Comparison of ENCODE assay signal across 21 cellular contexts in genomic region chr10:66927271-66927950, GRCh38. TPM values are rescaled to one million over a fixed set of nuclear protein-coding genes. Genes with fewer than 3 reads are reported as not detected.
A peak's percentile ranks its signal among the peaks of the same experiment; 100 is the strongest.
DNase-seq lines count a peak whose midpoint lies in the region; ATAC-seq and TF ChIP-seq lines count a peak whose summit lies in the region.
"Had no signal": no experiment of that assay in that cellular context is flagged by ENCODE, and none has a peak within 500 bp of the region (broad histone marks: within the 10 kb centered on the region; RNA-seq: fewer than 3 reads in every experiment).

No MANE protein-coding gene starts in this region.

- H4K8ac ChIP-seq in neuronal stem cell (ENCODE audit: low read depth, low read length): no peak overlapping the region

- no peak overlapping the region for H4K91ac ChIP-seq in neuronal stem cell (ENCODE audit: low read depth, low read length, poor library complexity)

- H3K27ac ChIP-seq in angular gyrus (ENCODE audit: low read depth, low read length): peak overlapping the region; percentile 80
- H3K27ac ChIP-seq in hepatocyte: no peak overlapping the region
- H3K27ac ChIP-seq in neuronal stem cell (replicated peaks; ENCODE audit: low read length): no peak overlapping the region
- H3K27ac ChIP-seq: gastroesophageal sphincter, KMS-11 had no signal

- H2AK5ac ChIP-seq in neuronal stem cell (ENCODE audit: low read depth, low read length): no peak overlapping the region

- no peak overlapping the region for H2BK120ac ChIP-seq in neuronal stem cell (ENCODE audit: low read depth, low read length)

- H2AFZ ChIP-seq in hepatocyte (no peak overlapping the region), neuronal stem cell (ENCODE audit: low read length) (peak overlapping the region; percentile 74)

- no peak overlapping the region for H3K23ac ChIP-seq in neuronal stem cell (ENCODE audit: low read depth, low read length, poor library complexity)

- H3K9me2 ChIP-seq in hepatocyte (replicated peaks; ENCODE audit: insufficient read depth): no peaks in the 10 kb centered on the region

- H3K79me2 ChIP-seq in hepatocyte: no peaks in the 10 kb centered on the region

- H3K9ac ChIP-seq in neuronal stem cell (ENCODE audit: low read depth, low read length, poor library complexity): no peak overlapping the region
- H3K9ac ChIP-seq: KMS-11 had no signal

- H2BK12ac ChIP-seq in neuronal stem cell (ENCODE audit: low read length): no peak overlapping the region

- peak overlapping the region; percentile 77 for H2BK15ac ChIP-seq in neuronal stem cell (ENCODE audit: low read length)

- peak overlapping the region; percentile 74 for H3K4me2 ChIP-seq in hepatocyte
- H3K4me2 ChIP-seq in neuronal stem cell (ENCODE audit: insufficient read depth, low read length, poor library complexity, severe bottlenecking): no peak overlapping the region
- H3K4me2 ChIP-seq: KMS-11 had no signal

- no peak for TF ChIP-seq CTCF in hepatocyte (IDR thresholded peaks at IDR 0.05; ENCODE audit: poor library complexity)

- DNase-seq in Ammon's horn (ENCODE audit: low spot score) (peak; percentile 47), hepatocyte (ENCODE audit: low spot score) (no peak), neuronal stem cell (ENCODE audit: low spot score) (no peak), germinal center (ENCODE audit: low spot score) (no peak), MV-4-11 (lab: John Stamatoyannopoulos, UW) (no peak)
- DNase-seq: CD4-positive, CD25-positive, alpha-beta regulatory T cell; kidney; NCI-H226; SHP77; stimulated activated naive CD4-positive, alpha-beta T cell treated with Interleukin-2 at 50 U/mL for 16 hours; T-helper 17 cell had no signal

- TF ChIP-seq POLR2A in GM18505 (IDR thresholded peaks at IDR 0.05; ENCODE audit: borderline replicate concordance, extremely low read depth, insufficient read depth, insufficient read length): no peak

- H3K27me3 ChIP-seq in hepatocyte (peaks cover 22% of the 10 kb centered on the region), neuronal stem cell (ENCODE audit: control insufficient read depth in 3 of 3, insufficient read depth in 3 of 3, low read depth in 1 of 3, low read length in 3 of 3) (peaks cover 0 to 9% (median 0%) of the 10 kb centered on the region in 3 experiments)

- no peak overlapping the region for H3K18ac ChIP-seq in neuronal stem cell (ENCODE audit: low read length)

- 92% methylated on average over 11 of the region's 11 CpGs for WGBS in hepatocyte (ENCODE audit: low lambda C conversion rate, missing lambda C conversion rate)
- WGBS in neuronal stem cell (ENCODE audit: extremely low coverage in 2 of 2, insufficient read length in 2 of 2, insufficient replicate concordance in 1 of 2), 2 donors: no CpG with 5 or more reads among the region's 11 CpGs

- H3K4me1 ChIP-seq in hepatocyte (ENCODE audit: insufficient read depth) (no peaks in the 10 kb centered on the region), neuronal stem cell (ENCODE audit: control insufficient read depth in 2 of 2, insufficient read depth in 1 of 2, low read depth in 1 of 2, low read length in 2 of 2) (peaks cover 5 to 20% of the 10 kb centered on the region in 2 donors)

- ATAC-seq in GM19328 (IDR thresholded peaks at IDR 0.05; ENCODE audit: unreplicated experiment): no peak
- ATAC-seq in GM18505 (IDR thresholded peaks at IDR 0.05; ENCODE audit: unreplicated experiment): no peak
- ATAC-seq: activated T-helper 17 cell treated with anti-CD3 and anti-CD28 coated beads, Interleukin-2, amount 50 U/mL, for 72 hours; gastroesophageal sphincter; T-helper 17 cell had no signal

- no peaks in the 10 kb centered on the region for H4K20me1 ChIP-seq in hepatocyte (ENCODE audit: insufficient read depth, poor library complexity, severe bottlenecking)

- no peak overlapping the region for H3K4ac ChIP-seq in neuronal stem cell (ENCODE audit: low read length)

- no peaks in the 10 kb centered on the region for H3K36me3 ChIP-seq in hepatocyte (replicated peaks; ENCODE audit: insufficient read depth, low read depth)
- no peaks in the 10 kb centered on the region for H3K36me3 ChIP-seq in neuronal stem cell (replicated peaks in 1 of 2; ENCODE audit: control insufficient read depth in 2 of 2, insufficient read depth in 2 of 2, low read length in 2 of 2)
- H3K36me3 ChIP-seq: gastroesophageal sphincter had no signal

- H3K9me3 ChIP-seq in hepatocyte (ENCODE audit: low read depth): no peaks in the 10 kb centered on the region
- H3K9me3 ChIP-seq in neuronal stem cell (replicated peaks in 1 of 2; ENCODE audit: control insufficient read depth in 2 of 2, insufficient read depth in 1 of 2, low read depth in 1 of 2, low read length in 2 of 2): peaks cover 0 to 10% of the 10 kb centered on the region in 2 donors
- H3K9me3 ChIP-seq: gastroesophageal sphincter had no signal

- no peak overlapping the region for H3K14ac ChIP-seq in neuronal stem cell (ENCODE audit: low read length)

- H3K4me3 ChIP-seq in hepatocyte: no peak overlapping the region
- peak overlapping the region in 1 of 2 donors; percentile 29 for H3K4me3 ChIP-seq in neuronal stem cell (ENCODE audit: low read length in 2 of 2)

- H2BK5ac ChIP-seq in neuronal stem cell (ENCODE audit: low read length): no peak overlapping the region

- H3K79me1 ChIP-seq in neuronal stem cell (ENCODE audit: low read depth, low read length): no peaks in the 10 kb centered on the region

RNA-seq across cellular contexts. Expression of gene LRRTM3, which starts 1.6 kb away (rescaled TPM):
- total RNA-seq in hepatocyte: 0.77 and 1.4 TPM in 2 replicates
- polyA plus RNA-seq in hepatocyte: 0.68 and 1.9 TPM in 2 replicates
- polyA plus RNA-seq in neuronal stem cell (2013, experiment 1 of 2): 0.04 TPM
- polyA plus RNA-seq in neuronal stem cell (2013, experiment 2 of 2): 0.03 TPM
- total RNA-seq: A673; activated CD8-positive, alpha-beta memory T cell treated with anti-CD3 and anti-CD28 coated beads for 36 hours; CD4-positive, CD25-positive, alpha-beta regulatory T cell; mucosa of gallbladder; posterior vena cava; T-helper 17 cell had no signal
- polyA plus RNA-seq: CD4-positive, CD25-positive, alpha-beta regulatory T cell had no signal
